Comparison of ENCODE assay signal across 8 cellular contexts in the genomic region with DNA sequence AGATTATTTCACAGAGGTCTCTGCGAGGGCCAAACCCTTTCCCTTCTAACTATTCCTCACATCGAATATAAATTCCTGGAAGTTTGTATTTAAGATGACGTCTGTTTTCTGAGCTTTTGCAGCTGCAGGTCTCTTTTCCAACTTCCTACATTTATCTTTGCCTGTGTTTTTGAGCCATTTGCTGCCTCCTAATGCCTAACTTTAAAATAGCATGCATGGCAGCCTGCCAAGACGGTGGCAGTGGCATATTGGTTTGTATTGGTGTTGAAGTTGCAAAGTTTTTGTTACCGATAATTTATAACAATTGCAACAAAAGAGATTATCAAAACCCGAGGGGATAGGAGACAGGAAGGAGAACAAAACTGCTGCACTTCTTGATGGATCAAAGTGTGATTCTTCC.
A peak's percentile ranks its signal among the peaks of the same experiment; 100 is the strongest.
DNase-seq lines count a peak whose midpoint lies in the region; ATAC-seq, FAIRE-seq and TF ChIP-seq lines count a peak whose summit lies in the region.

No MANE protein-coding gene starts in this region.

- DNase-seq in COLO829 (ENCODE audit: low spot score) (peak; percentile 70), H54 (ENCODE audit: insufficient read length, low spot score) (no peak), NCI-H2029 treated with DMSO at 0.1 percent for 48 hours (lab: John Stamatoyannopoulos, UW) (peak; percentile 67), fibroblast of mammary gland (ENCODE audit: low read depth) (peak; percentile 56), non-pigmented ciliary epithelial cell (ENCODE audit: low read depth) (peak; percentile 2), T-helper 9 cell (no peak)

- peak; percentile 60 for FAIRE-seq in H54 (lab: Jason Lieb, UNC)

- no peak for ATAC-seq in GM21447 (IDR thresholded peaks at IDR 0.05; ENCODE audit: unreplicated experiment)

- no peak overlapping the region for H3K4me3 ChIP-seq in fibroblast of mammary gland (ENCODE audit: control insufficient read depth, low read depth, low read length)

- TF ChIP-seq CTCF in VCaP (conservative IDR thresholded peaks at IDR 0.05) (peak; percentile 76), fibroblast of mammary gland (conservative IDR thresholded peaks at IDR 0.05; ENCODE audit: control insufficient read depth, insufficient read depth, low read depth, low read length) (peak; percentile 55)

- TF ChIP-seq POLR2A in H54 (IDR thresholded peaks at IDR 0.05; ENCODE audit: low read depth, low read length), result no peak

- no peak overlapping the region for H3K27ac ChIP-seq in VCaP

Comparison
In these comparisons a context has a peak if more than half of its experiments do, and no peak if none do; other contexts are left out.
1. DNase-seq: peak in COLO829 (single experiment), NCI-H2029 treated with DMSO at 0.1 percent for 48 hours (single experiment), fibroblast of mammary gland (single experiment) and non-pigmented ciliary epithelial cell (single experiment); none in H54 (single experiment) and T-helper 9 cell (single experiment).